In genomic region chr17:31488264-31488981, GRCh38 we compare ENCODE assay signal across 8 cellular contexts.
DNase-seq lines count a peak whose midpoint lies in the region; ATAC-seq, FAIRE-seq and TF ChIP-seq lines count a peak whose summit lies in the region.

No MANE protein-coding gene starts in this region.

- intact Hi-C loops in activated CD4-positive, alpha-beta T cell treated with anti-CD3 and anti-CD28 coated beads for 36 hours (cut with DNase I, micrococcal nuclease) = loop anchor here in 1 of 2 experiments (1.0 kb wide), 1 partner anchor 20 kb away; no protein-coding TSS in a partner anchor
- intact Hi-C loops in pancreas (cut with DNase I) = no loop called here

- H3K4me1 Mint-ChIP-seq in activated CD4-positive, alpha-beta T cell treated with anti-CD3 and anti-CD28 coated beads for 36 hours = peaks cover 55% of the 10 kb centered on the region

- POLR2A ChIA-PET in activated CD4-positive, alpha-beta T cell treated with anti-CD3 and anti-CD28 coated beads for 36 hours (lab: Charles Lee) = interaction anchor here (0.6 to 2.0 kb wide), 2 partner anchors 21 to 43 kb away, joined by 3 to 17 read pairs; no protein-coding TSS in a partner anchor

- WGBS in pancreas, 2 donors = 1 to 2% methylated on average over 56 to 62 of the region's 62 CpGs

- ATAC-seq in activated CD4-positive, alpha-beta T cell treated with anti-CD3 and anti-CD28 coated beads for 36 hours = peak; percentile 2
- ATAC-seq in HG03196 (IDR thresholded peaks at IDR 0.05; ENCODE audit: unreplicated experiment) (peak; percentile 13), pancreas (peak; percentile 9 to 19 (median 11))

- H3K27ac Mint-ChIP-seq in activated CD4-positive, alpha-beta T cell treated with anti-CD3 and anti-CD28 coated beads for 36 hours = peak overlapping the region; percentile 65

- H3K4me3 ChIP-seq in fibroblast of the aortic adventitia (ENCODE audit: low read depth, low read length) = peak overlapping the region; percentile 35
- H3K4me3 ChIP-seq in pancreas = peak overlapping the region; percentile 63 to 92 (median 76)

- FAIRE-seq in pancreas (lab: Jason Lieb, UNC) = no peak

- CTCF ChIA-PET in activated CD4-positive, alpha-beta T cell treated with anti-CD3 and anti-CD28 coated beads for 36 hours (lab: Charles Lee) = interaction anchor here (0.7 to 8.6 kb wide), 9 partner anchors 9 to 53 kb away, joined by 3 to 64 read pairs (median 3); no protein-coding TSS in a partner anchor

- H3K27me3 ChIP-seq in pancreas = no peaks in the 10 kb centered on the region

- in situ Hi-C loops in G401 (cut with HindIII; ENCODE audit: low sequenced_read_pairs) = no loop called here

- no peaks in the 10 kb centered on the region for H3K27me3 Mint-ChIP-seq in activated CD4-positive, alpha-beta T cell treated with anti-CD3 and anti-CD28 coated beads for 36 hours

- no peak for TF ChIP-seq CTCF in VCaP (conservative IDR thresholded peaks at IDR 0.05)
- TF ChIP-seq CTCF in fibroblast of the aortic adventitia (IDR thresholded peaks at IDR 0.05; ENCODE audit: insufficient read depth, low read length) = no peak
- no peak for TF ChIP-seq CTCF in pancreas (IDR thresholded peaks at IDR 0.05)

- DNase-seq in activated CD4-positive, alpha-beta T cell treated with anti-CD3 and anti-CD28 coated beads for 36 hours = peak; percentile 61
- DNase-seq in activated CD4-positive, alpha-beta T cell treated with anti-CD3 and anti-CD28 coated beads, Interleukin-2, amount 50 U/mL, for 4 hours = no peak
- DNase-seq in fibroblast of the aortic adventitia (ENCODE audit: low read depth) (no peak), pancreas (peak; percentile 63 to 87 (median 74)), Ammon's horn (ENCODE audit: low spot score) (no peak), G401 (ENCODE audit: low spot score) (no peak)

- H3K36me3 ChIP-seq in pancreas = no peaks in the 10 kb centered on the region

- peak overlapping the region; percentile 84 for H3K4me3 Mint-ChIP-seq in activated CD4-positive, alpha-beta T cell treated with anti-CD3 and anti-CD28 coated beads for 36 hours

- no peaks in the 10 kb centered on the region for H3K9me3 Mint-ChIP-seq in activated CD4-positive, alpha-beta T cell treated with anti-CD3 and anti-CD28 coated beads for 36 hours (ENCODE audit: low read depth)

- H3K9me3 ChIP-seq in pancreas = no peaks in the 10 kb centered on the region

- H3K4me1 ChIP-seq in pancreas = peaks cover 36 to 47% (median 46%) of the 10 kb centered on the region in 3 donors

- H3K27ac ChIP-seq in VCaP (peak overlapping the region; percentile 85), pancreas (peak overlapping the region; percentile 90 to 97 (median 96))

- peaks cover 2% of the 10 kb centered on the region for H3K36me3 Mint-ChIP-seq in activated CD4-positive, alpha-beta T cell treated with anti-CD3 and anti-CD28 coated beads for 36 hours (ENCODE audit: low read depth)

Comparison
In these comparisons a context has a peak if more than half of its experiments do, and no peak if none do; other contexts are left out.
1. DNase-seq: peak in activated CD4-positive, alpha-beta T cell treated with anti-CD3 and anti-CD28 coated beads for 36 hours (single experiment) and pancreas (6 of 6); none in activated CD4-positive, alpha-beta T cell treated with anti-CD3 and anti-CD28 coated beads, Interleukin-2, amount 50 U/mL, for 4 hours (0 of 2), fibroblast of the aortic adventitia (single experiment), Ammon's horn (single experiment) and G401 (single experiment).
2. Peak in every context shown above with its lines, with median percentiles within 50 percentile points of each other: ATAC-seq.